8 cellular contexts compared by ENCODE assay signal in the genomic region with DNA sequence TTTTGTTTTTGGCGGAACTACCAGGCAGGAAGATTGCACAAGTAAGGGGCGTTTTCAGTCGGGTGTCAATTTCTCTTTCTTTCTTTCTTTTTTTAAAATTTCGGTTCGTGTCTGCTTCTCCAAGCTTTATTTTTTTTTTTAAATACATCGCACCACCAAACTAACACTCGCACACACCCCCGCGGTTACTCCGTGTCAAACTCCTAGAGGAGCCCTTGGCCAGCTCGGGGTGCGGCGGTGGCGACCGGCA. TPM values are rescaled to one million over a fixed set of nuclear protein-coding genes. Genes with fewer than 3 reads are reported as not detected.
DNase-seq lines count a peak whose midpoint lies in the region; TF ChIP-seq lines count a peak whose summit lies in the region.

No MANE protein-coding gene starts in this region.

- peak overlapping the region; percentile 100 for H3K4me3 Mint-ChIP-seq in neural progenitor cell

- H3K4me3 ChIP-seq in LNCaP clone FGC (ENCODE audit: low read depth, low read length) (peak overlapping the region; percentile 77), neural progenitor cell (peak overlapping the region; percentile 92)
- peak overlapping the region; percentile 96 for H3K4me3 ChIP-seq in effector memory CD4-positive, alpha-beta T cell (ENCODE audit: insufficient read depth, low read depth, low read length, poor library complexity, severe bottlenecking)

- H3K4me1 ChIP-seq in effector memory CD4-positive, alpha-beta T cell (ENCODE audit: control insufficient read depth, insufficient read depth, low read length, poor library complexity, severe bottlenecking): peaks cover 6% of the 10 kb centered on the region
- H3K4me1 ChIP-seq in neural progenitor cell: peaks cover 13% of the 10 kb centered on the region

- peaks cover 18% of the 10 kb centered on the region for H3K4me1 Mint-ChIP-seq in neural progenitor cell

- H3K9me3 Mint-ChIP-seq in neural progenitor cell: no peaks in the 10 kb centered on the region

- H3K27me3 Mint-ChIP-seq in neural progenitor cell (ENCODE audit: insufficient read depth, low read depth): peaks cover 7% of the 10 kb centered on the region

- H3K9me3 ChIP-seq in effector memory CD4-positive, alpha-beta T cell (ENCODE audit: control insufficient read depth, low read length): no peaks in the 10 kb centered on the region
- H3K9me3 ChIP-seq in neural progenitor cell (ENCODE audit: low read depth): no peaks in the 10 kb centered on the region

- peaks cover 6% of the 10 kb centered on the region for H3K36me3 Mint-ChIP-seq in neural progenitor cell

- peaks cover 31% of the 10 kb centered on the region for H3F3A ChIP-seq in neural progenitor cell (ENCODE audit: low read depth)

- peak overlapping the region; percentile 97 for H2AFZ ChIP-seq in neural progenitor cell (replicated peaks)

- peak overlapping the region; percentile 95 for H3K4me2 ChIP-seq in neural progenitor cell

- TF ChIP-seq CTCF in LNCaP clone FGC (IDR thresholded peaks at IDR 0.05; ENCODE audit: control insufficient read depth, extremely low read depth, insufficient read depth) (no peak), neural progenitor cell (IDR thresholded peaks at IDR 0.05) (no peak)

- peak overlapping the region; percentile 96 for H3K27ac Mint-ChIP-seq in neural progenitor cell

- H3K36me3 ChIP-seq in effector memory CD4-positive, alpha-beta T cell (ENCODE audit: control insufficient read depth, insufficient read depth, low read length): no peaks in the 10 kb centered on the region
- H3K36me3 ChIP-seq in neural progenitor cell: no peaks in the 10 kb centered on the region

- H3K27ac ChIP-seq in effector memory CD4-positive, alpha-beta T cell (ENCODE audit: insufficient read depth, low read length, poor library complexity, severe bottlenecking): peak overlapping the region; percentile 18
- H3K27ac ChIP-seq in neural progenitor cell: peak overlapping the region; percentile 98

- peak; percentile 4 for DNase-seq in stimulated activated CD4-positive, alpha-beta T cell treated with anti-CD3 and anti-CD28 coated beads, Interleukin-1b, Interleukin-23, amount 100 ng/mL, for 48 hours
- DNase-seq in stimulated activated CD4-positive, alpha-beta T cell treated with anti-CD3 and anti-CD28 coated beads, Interleukin-12 subunit alpha, Interleukin-12 subunit beta, amount 100 ng/mL, for 4 hours: no peak
- DNase-seq in LNCaP clone FGC (ENCODE audit: low read depth) (no peak), neural progenitor cell (ENCODE audit: low spot score) (no peak), SK-N-DZ (ENCODE audit: low spot score) (no peak), DMS79 (lab: John Stamatoyannopoulos, UW) (no peak), NOMO-1 treated with DMSO at 0.1 percent for 48 hours (lab: John Stamatoyannopoulos, UW; ENCODE audit: unreplicated experiment) (no peak)
- DNase-seq in effector memory CD4-positive, alpha-beta T cell: no peak

- no peaks in the 10 kb centered on the region for H3K27me3 ChIP-seq in effector memory CD4-positive, alpha-beta T cell (replicated peaks; ENCODE audit: control insufficient read depth, insufficient read depth, low read length, poor library complexity, severe bottlenecking)
- H3K27me3 ChIP-seq in neural progenitor cell: peaks cover 6% of the 10 kb centered on the region

- H3K9ac ChIP-seq in neural progenitor cell: peak overlapping the region; percentile 78

- H4K20me1 ChIP-seq in neural progenitor cell (ENCODE audit: low read depth): peaks cover 12% of the 10 kb centered on the region

- H3K79me2 ChIP-seq in neural progenitor cell (ENCODE audit: low read depth): peaks cover 46% of the 10 kb centered on the region

RNA-seq across cellular contexts. Expression of a gene that starts 0.3 kb away (rescaled TPM):
- 44.3 and 60.9 TPM in 2 replicates for total RNA-seq in neural progenitor cell (ENCODE audit: low replicate concordance)
- 1.1 and 1.8 TPM in 2 replicates for polyA plus RNA-seq in SK-N-DZ (2014; cell fraction: cytosol; rRNA removed)
- polyA plus RNA-seq in SK-N-DZ (2014; cell fraction: nucleus; rRNA removed): 0.88 and 1.1 TPM in 2 replicates
